In genomic region chr19:1290699-1291651, GRCh38 we compare ENCODE assay signal across 25 cellular contexts. TPM values are rescaled to one million over a fixed set of nuclear protein-coding genes. Genes with fewer than 3 reads are reported as not detected.
A peak's percentile ranks its signal among the peaks of the same experiment; 100 is the strongest.
DNase-seq lines count a peak whose midpoint lies in the region; ATAC-seq, FAIRE-seq and TF ChIP-seq lines count a peak whose summit lies in the region.
"Had no signal": no experiment of that assay in that cellular context is flagged by ENCODE, and none has a peak within 500 bp of the region (broad histone marks: within the 10 kb centered on the region; RNA-seq: fewer than 3 reads in every experiment).

No MANE protein-coding gene starts in this region.

- intact Hi-C loops in left colon (cut with DNase I, micrococcal nuclease): no loop called here

- peaks cover 17% of the 10 kb centered on the region for H3K27me3 Mint-ChIP-seq in activated naive CD4-positive, alpha-beta T cell treated with anti-CD3 and anti-CD28 coated beads, Interleukin-2, amount 50 U/mL, for 24 hours

- H3K9ac ChIP-seq in OCI-LY3 (ENCODE audit: low read length): peak overlapping the region; percentile 44; the same call in 1 of the 2 replicates
- H3K9ac ChIP-seq: KMS-11 had no signal

- H3K27ac Mint-ChIP-seq in activated naive CD4-positive, alpha-beta T cell treated with anti-CD3 and anti-CD28 coated beads, Interleukin-2, amount 50 U/mL, for 24 hours: peak overlapping the region; percentile 35
- H3K27ac Mint-ChIP-seq: B cell; CD4-positive, alpha-beta T cell; H9 had no signal

- peak overlapping the region; percentile 94 for H3K4me2 ChIP-seq in OCI-LY3 (ENCODE audit: low read length)

- peak overlapping the region; percentile 17; the same call in 1 of the 2 replicates for H3K27ac ChIP-seq in OCI-LY3 (ENCODE audit: low read length)
- H3K27ac ChIP-seq: KMS-11 had no signal

- no peaks in the 10 kb centered on the region for H3K9me3 Mint-ChIP-seq in activated naive CD4-positive, alpha-beta T cell treated with anti-CD3 and anti-CD28 coated beads, Interleukin-2, amount 50 U/mL, for 24 hours
- H3K9me3 Mint-ChIP-seq: CD4-positive, alpha-beta T cell; H9 had no signal

- peaks cover 3% of the 10 kb centered on the region for H3K4me1 Mint-ChIP-seq in activated naive CD4-positive, alpha-beta T cell treated with anti-CD3 and anti-CD28 coated beads, Interleukin-2, amount 50 U/mL, for 24 hours

- no peaks in the 10 kb centered on the region for H3K36me3 Mint-ChIP-seq in activated naive CD4-positive, alpha-beta T cell treated with anti-CD3 and anti-CD28 coated beads, Interleukin-2, amount 50 U/mL, for 24 hours

- H3K9me3 ChIP-seq in OCI-LY3 (ENCODE audit: insufficient read depth, low read length): no peaks in the 10 kb centered on the region
- H3K9me3 ChIP-seq: Caco-2 had no signal

- FAIRE-seq in urothelium cell line (lab: Jason Lieb, UNC): no peak
- FAIRE-seq: GM12878 had no signal

- H3K36me3 ChIP-seq in OCI-LY3 (replicated peaks; ENCODE audit: low read depth, low read length): no peaks in the 10 kb centered on the region

- no peaks in the 10 kb centered on the region for H3K79me2 ChIP-seq in OCI-LY3 (ENCODE audit: low read length)

- no peak overlapping the region for H3K4me3 Mint-ChIP-seq in activated naive CD4-positive, alpha-beta T cell treated with anti-CD3 and anti-CD28 coated beads, Interleukin-2, amount 50 U/mL, for 24 hours
- H3K4me3 Mint-ChIP-seq: B cell; CD4-positive, alpha-beta T cell; H9 had no signal

- peaks cover 30% of the 10 kb centered on the region for H3K27me3 ChIP-seq in OCI-LY3 (ENCODE audit: low read depth, low read length)

- TF ChIP-seq CTCF in OCI-LY3 (IDR thresholded peaks at IDR 0.05; ENCODE audit: low read depth, low read length): no peak

- H3K4me1 ChIP-seq in OCI-LY3 (ENCODE audit: low read length): peaks cover 37% of the 10 kb centered on the region

- 0 out of 2 replicates have a peak overlapping the region, but pooled peaks have one; percentile 26 for H2AFZ ChIP-seq in OCI-LY3 (ENCODE audit: low read depth, low read length)

- no peaks in the 10 kb centered on the region for H4K20me1 ChIP-seq in OCI-LY3 (ENCODE audit: insufficient read depth, low read length)

- peak; percentile 82 for ATAC-seq in left colon
- no peak for ATAC-seq in activated CD4-positive, CD25-positive, alpha-beta regulatory T cell treated with anti-CD3 and anti-CD28 coated beads, Interleukin-2, amount 50 U/mL, for 24 hours
- ATAC-seq: Panc1 had no signal

- H3K4me3 ChIP-seq in OCI-LY3 (ENCODE audit: low read length): peak overlapping the region; percentile 74
- H3K4me3 ChIP-seq: GM12878 had no signal

- DNase-seq in activated naive CD4-positive, alpha-beta T cell treated with Interleukin-2 at 50 U/mL for 16 hours: no peak
- DNase-seq in left colon: peak; percentile 81 to 89
- DNase-seq in urothelium cell line (ENCODE audit: low spot score): peak; percentile 34
- DNase-seq in NCI-H526 (lab: John Stamatoyannopoulos, UW): no peak
- DNase-seq in HUDEP-2 (lab: John Stamatoyannopoulos, UW; ENCODE audit: unreplicated experiment in 76 of 76): no peak
- DNase-seq: 8988T; CD4-positive, alpha-beta T cell; DMS153; EL; H9; NCI-H1417 treated with DMSO at 0.1 percent for 48 hours; NCI-H187 treated with DMSO at 0.1 percent for 48 hours; NCI-H2227 treated with DMSO at 0.1 percent for 48 hours; NCI-H510A treated with DMSO at 0.1 percent for 48 hours; NCI-H82; SW 1271 had no signal

RNA-seq across cellular contexts. Expression of gene EFNA2, which starts 5.3 kb away (rescaled TPM):
- total RNA-seq in left colon: 10 to 100 TPM; 83.8 to 85.4 TPM
- total RNA-seq: B cell; CD4-positive, alpha-beta T cell; GM12878; M059J had no signal

RNA-seq across cellular contexts. Expression of gene FAM174C, which starts 15.6 kb away (rescaled TPM):
- 10 to 100 TPM; 43.7 to 48.9 TPM for total RNA-seq in left colon

RNA-seq across cellular contexts. Expression of gene CIRBP, which starts 21.8 kb away (rescaled TPM):
- 100 to 1,000 TPM; 220 to 267 TPM for total RNA-seq in left colon

RNA-seq across cellular contexts. Expression of gene MIDN, which starts 42.6 kb away (rescaled TPM):
- total RNA-seq in left colon: 100 to 1,000 TPM; 202 to 276 TPM

RNA-seq across cellular contexts. Expression of gene ATP5F1D, which starts 49.4 kb away (rescaled TPM):
- total RNA-seq in left colon: 100 to 1,000 TPM; 341 to 530 TPM

Comparison
In these comparisons a context has a peak if more than half of its experiments do, and no peak if none do; other contexts are left out.
1. DNase-seq: peak in left colon (2 of 2) and urothelium cell line (single experiment); none in activated naive CD4-positive, alpha-beta T cell treated with Interleukin-2 at 50 U/mL for 16 hours (single experiment), NCI-H526 (0 of 2) and HUDEP-2 (0 of 76).